In genomic region chr2:229921892-229922448, GRCh38 we compare ENCODE assay signal across 1 cellular context.
TF ChIP-seq lines count a peak whose summit lies in the region.

TSS of gene TRIP12 (minus strand) at chr2:229922009. CDS start at chr2:229880079, 41,930 bp downstream.

TF ChIP-seq in SK-N-SH, 30 proteins besides CTCF, POLR2A, EP300 and RAD21 (continued from another document):
- TF ChIP-seq REST (IDR thresholded peaks at IDR 0.05; ENCODE audit: low read depth, low read length) (no peak; the same call in 1 of the 2 replicates), USF2 (IDR thresholded peaks at IDR 0.05; ENCODE audit: borderline replicate concordance, low read depth, low read length) (no peak), GABPA (IDR thresholded peaks at IDR 0.05; ENCODE audit: low read depth) (peak; percentile 84), JUND (IDR thresholded peaks at IDR 0.05) (peak; percentile 25; the same call in 1 of the 2 replicates), USF1 (IDR thresholded peaks at IDR 0.05; ENCODE audit: borderline replicate concordance, low read depth) (no peak), NFIC (IDR thresholded peaks at IDR 0.05; ENCODE audit: borderline replicate concordance) (no peak), MAX (IDR thresholded peaks at IDR 0.05; ENCODE audit: low read depth) (peak; percentile 29), POLR2AphosphoS5 (IDR thresholded peaks at IDR 0.05; ENCODE audit: low read depth, low read length) (peak; percentile 39; the same call in 1 of the 2 replicates), RFX5 (IDR thresholded peaks at IDR 0.05; ENCODE audit: low read length) (no peak), MXI1 (IDR thresholded peaks at IDR 0.05; ENCODE audit: low read depth, low read length) (peak; percentile 4; the same call in 1 of the 2 replicates)
